ENCODE assay signal across 24 cellular contexts in the genomic region with DNA sequence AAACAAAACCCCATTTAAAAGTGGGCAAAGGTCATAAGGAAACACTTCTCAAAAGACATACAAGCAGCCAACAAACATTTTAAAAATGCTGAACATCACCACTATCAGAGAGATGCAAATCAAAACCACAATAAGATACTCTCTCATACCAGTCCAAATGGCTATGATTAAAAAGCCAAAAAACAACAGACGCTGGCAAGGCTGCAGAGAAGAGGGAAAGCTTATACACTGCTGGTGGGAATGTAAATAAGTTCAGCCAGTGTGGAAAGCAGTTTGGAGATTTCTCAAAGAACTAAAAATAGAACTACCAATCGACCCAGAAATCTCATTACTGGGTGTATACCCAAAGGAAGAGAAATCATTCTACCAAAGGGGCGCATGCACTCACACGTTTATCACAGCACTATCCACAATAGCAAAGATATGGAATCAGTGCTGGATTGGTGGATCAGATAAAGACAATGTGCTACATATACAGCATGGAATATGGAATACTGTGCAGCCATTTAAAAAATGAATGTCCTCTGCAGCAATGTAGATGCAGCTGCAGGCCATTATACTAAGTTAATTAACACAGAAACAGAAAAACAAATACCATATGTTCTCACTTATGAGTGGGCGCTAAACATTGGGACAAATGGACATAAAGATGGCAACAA.
DNase-seq lines count a peak whose midpoint lies in the region; ATAC-seq, FAIRE-seq and TF ChIP-seq lines count a peak whose summit lies in the region.
"Had no signal": no experiment of that assay in that cellular context is flagged by ENCODE, and none has a peak within 500 bp of the region (broad histone marks: within the 10 kb centered on the region; RNA-seq: fewer than 3 reads in every experiment).

No MANE protein-coding gene starts in this region.

- no peaks in the 10 kb centered on the region for H3K9me3 ChIP-seq in small intestine (ENCODE audit: control insufficient read depth, low read depth)
- H3K9me3 ChIP-seq: A549, ascending aorta, gastroesophageal sphincter, psoas muscle, upper lobe of right lung had no signal

- peak; percentile 35 for DNase-seq in AG09319 (ENCODE audit: extremely low read depth, low read depth)
- DNase-seq in NCI-H446 (lab: John Stamatoyannopoulos, UW) = peak; percentile 25 to 51
- peak; percentile 37 for DNase-seq in astrocyte of the cerebellum (ENCODE audit: low read depth)
- DNase-seq in fibroblast of the conjunctiva (ENCODE audit: low read depth) = peak; percentile 16
- DNase-seq in activated T-cell treated with anti-CD3 and anti-CD28 coated beads, Interleukin-2, amount 50 U/mL, for 4 hours = no peak
- DNase-seq in small intestine = no peak
- DNase-seq: activated CD4-positive, alpha-beta T cell treated with anti-CD3 and anti-CD28 coated beads, Interleukin-2, amount 50 U/mL, for 4 hours; activated naive CD4-positive, alpha-beta T cell treated with anti-CD3 and anti-CD28 coated beads, Interleukin-2, amount 10 ng/mL, durations not matched to agents 7 days and 5 days; DMS53; NCI-H1092; NCI-H2081 treated with DMSO at 0.1 percent for 48 hours; psoas muscle; SIG-M5; stimulated activated CD4-positive, alpha-beta T cell treated with anti-CD3 and anti-CD28 coated beads, Interleukin-4, amount 100 ng/mL, for 24 hours; upper lobe of right lung; WERI-Rb-1 had no signal

- peaks cover 11% of the 10 kb centered on the region for H3K27me3 Mint-ChIP-seq in activated T-cell treated with anti-CD3 and anti-CD28 coated beads, Interleukin-2, amount 50 U/mL, for 4 hours (ENCODE audit: low read depth)

- TF ChIP-seq CTCF in AG09319 (IDR thresholded peaks at IDR 0.05; ENCODE audit: low read depth, low read length) (no peak), astrocyte of the cerebellum (IDR thresholded peaks at IDR 0.05; ENCODE audit: low read depth, low read length, missing control alignments) (no peak)

- ATAC-seq in activated T-cell treated with anti-CD3 and anti-CD28 coated beads, Interleukin-2, amount 50 U/mL, for 4 hours = no peak
- no peak for ATAC-seq in HG03280 (IDR thresholded peaks at IDR 0.05; ENCODE audit: unreplicated experiment)
- ATAC-seq in HG03159 (IDR thresholded peaks at IDR 0.05; ENCODE audit: unreplicated experiment) = no peak
- ATAC-seq: A549, gastroesophageal sphincter, psoas muscle, upper lobe of right lung had no signal

- H3K4me1 Mint-ChIP-seq in activated T-cell treated with anti-CD3 and anti-CD28 coated beads, Interleukin-2, amount 50 U/mL, for 4 hours (ENCODE audit: low read depth) = no peaks in the 10 kb centered on the region
- H3K4me1 Mint-ChIP-seq: activated naive CD4-positive, alpha-beta T cell treated with anti-CD3 and anti-CD28 coated beads, Interleukin-2, amount 10 ng/mL, durations not matched to agents 7 days and 5 days had no signal

- H3K36me3 Mint-ChIP-seq in activated T-cell treated with anti-CD3 and anti-CD28 coated beads, Interleukin-2, amount 50 U/mL, for 4 hours (ENCODE audit: insufficient read depth) = no peaks in the 10 kb centered on the region
- H3K36me3 Mint-ChIP-seq: activated naive CD4-positive, alpha-beta T cell treated with anti-CD3 and anti-CD28 coated beads, Interleukin-2, amount 10 ng/mL, durations not matched to agents 7 days and 5 days had no signal

- no peak for FAIRE-seq in small intestine (lab: Jason Lieb, UNC)
- FAIRE-seq: A549 had no signal

- no peak overlapping the region for H3K4me3 Mint-ChIP-seq in activated T-cell treated with anti-CD3 and anti-CD28 coated beads, Interleukin-2, amount 50 U/mL, for 4 hours
- H3K4me3 Mint-ChIP-seq: activated naive CD4-positive, alpha-beta T cell treated with anti-CD3 and anti-CD28 coated beads, Interleukin-2, amount 10 ng/mL, durations not matched to agents 7 days and 5 days had no signal

- in situ Hi-C loops in astrocyte of the cerebellum (cut with HindIII; ENCODE audit: low sequenced_read_pairs) = no loop called here

- H3K27ac ChIP-seq in small intestine (ENCODE audit: low read depth in 1 of 2, low read length in 1 of 2) = no peak overlapping the region
- H3K27ac ChIP-seq: A549, ascending aorta, coronary artery, gastroesophageal sphincter, KMS-11, psoas muscle, upper lobe of right lung, WERI-Rb-1 had no signal

- no peak overlapping the region for H3K4me3 ChIP-seq in astrocyte of the cerebellum (ENCODE audit: low read depth, low read length)
- no peak overlapping the region for H3K4me3 ChIP-seq in small intestine (ENCODE audit: low read depth in 1 of 2, low read length in 2 of 2)
- H3K4me3 ChIP-seq: A549, ascending aorta, coronary artery, gastroesophageal sphincter, psoas muscle, smooth muscle cell, upper lobe of right lung had no signal

- H3K4me1 ChIP-seq in small intestine (ENCODE audit: control insufficient read depth in 2 of 2, insufficient read depth in 1 of 2, low read depth in 1 of 2, low read length in 1 of 2) = no peaks in the 10 kb centered on the region
- H3K4me1 ChIP-seq: A549, ascending aorta, psoas muscle, upper lobe of right lung had no signal

- WGBS in small intestine, 3 donors = 51 to 71% (median 65%) methylated on average over 5 of the region's 5 CpGs

- H3K9me3 Mint-ChIP-seq in activated T-cell treated with anti-CD3 and anti-CD28 coated beads, Interleukin-2, amount 50 U/mL, for 4 hours = no peaks in the 10 kb centered on the region
- H3K9me3 Mint-ChIP-seq: activated naive CD4-positive, alpha-beta T cell treated with anti-CD3 and anti-CD28 coated beads, Interleukin-2, amount 10 ng/mL, durations not matched to agents 7 days and 5 days had no signal

- no peaks in the 10 kb centered on the region for H3K36me3 ChIP-seq in small intestine (ENCODE audit: control insufficient read depth in 2 of 2, insufficient read depth in 2 of 2, low read length in 2 of 2)
- H3K36me3 ChIP-seq: ascending aorta, gastroesophageal sphincter, upper lobe of right lung, WERI-Rb-1 had no signal

- no peaks in the 10 kb centered on the region for H3K27me3 ChIP-seq in small intestine (ENCODE audit: control insufficient read depth in 2 of 2, insufficient read depth in 2 of 2, low read length in 2 of 2)
- H3K27me3 ChIP-seq: ascending aorta, gastroesophageal sphincter, upper lobe of right lung had no signal

Comparison
In these comparisons a context has a peak if more than half of its experiments do, and no peak if none do; other contexts are left out.
1. DNase-seq: peak in AG09319 (single experiment), NCI-H446 (2 of 2), astrocyte of the cerebellum (single experiment) and fibroblast of the conjunctiva (single experiment); none in activated T-cell treated with anti-CD3 and anti-CD28 coated beads, Interleukin-2, amount 50 U/mL, for 4 hours (single experiment) and small intestine (single experiment).